Comparison of ENCODE assay signal across 8 cellular contexts in genomic region chr4:81466841-81467671, GRCh38. TPM values are rescaled to one million over a fixed set of nuclear protein-coding genes. Genes with fewer than 3 reads are reported as not detected.
DNase-seq lines count a peak whose midpoint lies in the region; ATAC-seq and TF ChIP-seq lines count a peak whose summit lies in the region.

No MANE protein-coding gene starts in this region.

- DNase-seq in DMS79 treated with DMSO at 0.1 percent for 48 hours (lab: John Stamatoyannopoulos, UW) (peak; percentile 72), SHP77 (lab: John Stamatoyannopoulos, UW) (peak; percentile 46 to 60), head of caudate nucleus (peak in 35 of 42 donors; percentile 49 to 95 (median 78)), sciatic nerve (ENCODE audit: low spot score) (peak; percentile 80)

- H3K4me3 Mint-ChIP-seq in activated naive CD8-positive, alpha-beta T cell = peak overlapping the region; percentile 14

- intact Hi-C loops in head of caudate nucleus (cut with DNase I) = loop anchor here (5.0 to 10.0 kb wide), 2 partner anchors 62 to 800 kb away; no protein-coding TSS in a partner anchor
- intact Hi-C loops in sciatic nerve (cut with DNase I) = loop anchor here (2.0 kb wide), 1 partner anchor 380 kb away; no protein-coding TSS in a partner anchor

- TF ChIP-seq CTCF in LNCAP (IDR thresholded peaks at IDR 0.05) = peak; percentile 96

- ATAC-seq in sciatic nerve (no peak), HG03342 (IDR thresholded peaks at IDR 0.05; ENCODE audit: unreplicated experiment) (no peak), HG03520 (IDR thresholded peaks at IDR 0.05; ENCODE audit: unreplicated experiment) (no peak)

- H3K27me3 Mint-ChIP-seq in activated naive CD8-positive, alpha-beta T cell = no peaks in the 10 kb centered on the region

- H3K4me1 Mint-ChIP-seq in activated naive CD8-positive, alpha-beta T cell (ENCODE audit: low read depth) = peaks cover 56% of the 10 kb centered on the region

- no peaks in the 10 kb centered on the region for H3K9me3 Mint-ChIP-seq in activated naive CD8-positive, alpha-beta T cell (ENCODE audit: low read depth)

- no peak overlapping the region for H3K27ac Mint-ChIP-seq in activated naive CD8-positive, alpha-beta T cell

- peaks cover 4% of the 10 kb centered on the region for H3K36me3 Mint-ChIP-seq in activated naive CD8-positive, alpha-beta T cell

RNA-seq across cellular contexts. Expression of gene RASGEF1B, which starts 4.7 kb away (rescaled TPM):
- total RNA-seq in sciatic nerve = 27.0 TPM
